In the genomic region with DNA sequence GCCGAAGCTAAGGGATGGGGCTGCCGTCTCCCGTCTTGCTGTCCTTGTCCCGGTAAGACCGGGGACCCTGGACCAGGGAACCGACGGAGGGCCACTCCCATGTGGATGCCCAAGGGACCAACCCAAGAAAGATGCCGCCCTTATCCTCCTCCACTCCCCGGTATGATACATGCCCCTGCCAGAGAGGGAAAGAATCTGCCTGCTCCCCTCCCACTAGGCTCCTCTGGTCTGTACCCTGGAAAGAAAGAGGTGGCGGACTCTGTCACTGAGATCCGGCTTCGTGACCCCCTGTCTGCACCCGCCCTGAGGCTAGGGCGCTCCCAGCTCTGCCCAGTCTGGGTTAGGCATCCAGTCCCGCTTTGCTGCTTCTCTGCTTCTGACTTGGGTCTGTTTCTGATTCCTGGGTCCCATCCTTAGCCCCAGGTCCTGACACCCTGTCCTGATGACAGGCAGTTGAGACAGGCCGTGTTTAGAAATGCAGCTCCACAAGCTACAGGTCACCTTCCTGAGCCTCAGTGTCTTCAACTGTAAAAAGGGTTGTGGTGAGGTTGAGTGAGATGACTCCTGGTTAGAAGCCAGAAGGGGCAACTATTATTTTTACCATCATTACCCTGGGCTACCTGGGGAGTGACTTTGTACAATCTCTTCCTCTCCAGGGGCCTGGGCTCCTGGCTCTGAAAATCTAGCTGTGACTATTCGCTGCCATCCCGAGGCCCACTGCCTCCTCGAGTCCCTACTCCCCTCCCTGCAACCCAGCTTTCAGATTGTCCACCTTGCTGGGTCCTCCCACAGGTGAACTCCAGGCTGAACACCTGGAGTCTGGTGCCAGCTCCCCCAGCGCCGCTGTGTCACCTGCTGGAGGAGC, we compare ENCODE assay signal across 8 cellular contexts. TPM values are rescaled to one million over a fixed set of nuclear protein-coding genes. Genes with fewer than 3 reads are reported as not detected.
DNase-seq lines count a peak whose midpoint lies in the region; ATAC-seq, FAIRE-seq and TF ChIP-seq lines count a peak whose summit lies in the region.

No MANE protein-coding gene starts in this region.

- H3K4me3 Mint-ChIP-seq in CD8-positive, alpha-beta memory T cell = peak overlapping the region; percentile 79 to 93 (median 89)

- H3K27me3 Mint-ChIP-seq in CD8-positive, alpha-beta memory T cell = no peaks in the 10 kb centered on the region

- H2AFZ ChIP-seq in HepG2 (ENCODE audit: low read length) = no peak overlapping the region

- TF ChIP-seq CTCF in HepG2 (CRISPR knock-in tag; IDR thresholded peaks at IDR 0.05) = no peak
- TF ChIP-seq CTCF in tibial nerve (IDR thresholded peaks at IDR 0.05) = peak in 1 of 5 experiments; percentile 28
- no peak for TF ChIP-seq CTCF in GM13976 (IDR thresholded peaks at IDR 0.05; ENCODE audit: borderline replicate concordance, control extremely low read depth, extremely low read depth, insufficient read depth, missing control alignments)

- peaks cover 26% of the 10 kb centered on the region for H3K4me1 ChIP-seq in CD8-positive, alpha-beta memory T cell (ENCODE audit: insufficient read depth, low read length)
- peaks cover 3% of the 10 kb centered on the region; the same call in 1 of the 2 replicates for H3K4me1 ChIP-seq in HUES6 (ENCODE audit: control insufficient read depth, insufficient read depth, low read length)
- H3K4me1 ChIP-seq in HepG2 (ENCODE audit: insufficient read depth, low read length) = peaks cover 11% of the 10 kb centered on the region
- H3K4me1 ChIP-seq in tibial nerve = peaks cover 0 to 10% (median 2%) of the 10 kb centered on the region in 4 donors

- ATAC-seq in HepG2 (peak; percentile 2; the same call in 2 of the 3 replicates), GM18873 (IDR thresholded peaks at IDR 0.05; ENCODE audit: low FRiP score, unreplicated experiment) (no peak)

- TF ChIP-seq RAD21 in HepG2 (CRISPR knock-in tag; IDR thresholded peaks at IDR 0.05) = no peak

- TSS peak; percentile 74 for BruUV-seq in HepG2 (replicated peaks; lab: Mats Ljungman, UMichigan)

- H3K9me3 ChIP-seq in CD8-positive, alpha-beta memory T cell (ENCODE audit: low read length) = no peaks in the 10 kb centered on the region
- peaks cover 20% of the 10 kb centered on the region for H3K9me3 ChIP-seq in HUES6 (ENCODE audit: control insufficient read depth, insufficient read depth, low read depth, low read length)
- H3K9me3 ChIP-seq in HepG2 (ENCODE audit: low read length) = peaks cover 11% of the 10 kb centered on the region
- H3K9me3 ChIP-seq in tibial nerve = peaks cover 0 to 15% (median 0%) of the 10 kb centered on the region in 4 donors

- H3K4me2 ChIP-seq in HepG2 (ENCODE audit: low read depth, low read length) = peak overlapping the region; percentile 82

- no peak overlapping the region for H3K9ac ChIP-seq in HUES6 (ENCODE audit: low read length)
- no peak overlapping the region for H3K9ac ChIP-seq in HepG2 (ENCODE audit: insufficient read depth, low read depth, low read length)

- H3K36me3 ChIP-seq in CD8-positive, alpha-beta memory T cell (ENCODE audit: insufficient read depth, low read length) = peaks cover 16% of the 10 kb centered on the region
- H3K36me3 ChIP-seq in HUES6 (ENCODE audit: control insufficient read depth, insufficient read depth, low read length) (no peaks in the 10 kb centered on the region), HepG2 (replicated peaks in 1 of 2; ENCODE audit: control insufficient read depth in 1 of 2, insufficient read depth in 2 of 2, low read length in 2 of 2) (no peaks in the 10 kb centered on the region), tibial nerve (peaks cover 0 to 24% (median 0%) of the 10 kb centered on the region in 3 donors)

- H3K27me3 ChIP-seq in CD8-positive, alpha-beta memory T cell (ENCODE audit: insufficient read depth, low read length, poor library complexity, severe bottlenecking) = no peaks in the 10 kb centered on the region
- H3K27me3 ChIP-seq in HUES6 (ENCODE audit: control insufficient read depth, insufficient read depth, low read length) (no peaks in the 10 kb centered on the region), HepG2 (ENCODE audit: control insufficient read depth in 1 of 2, insufficient read depth in 2 of 2, low read length in 2 of 2) (no peaks in the 10 kb centered on the region), tibial nerve (no peaks in the 10 kb centered on the region)

- no peaks in the 10 kb centered on the region for H3K79me2 ChIP-seq in HepG2 (ENCODE audit: insufficient read depth, low read length)

- WGBS in HepG2 (ENCODE audit: low lambda C conversion rate) = 29% methylated on average over 11 of the region's 21 CpGs
- 35 to 48% methylated on average over 15 to 20 of the region's 21 CpGs for WGBS in tibial nerve, 2 donors

- POLR2A ChIA-PET in CD8-positive, alpha-beta memory T cell (lab: Charles Lee) = interaction anchor here (0.7 to 3.0 kb wide), 12 partner anchors 10 to 63 kb away, joined by 3 to 25 read pairs (median 10); partner anchors contain the start of gene LAPTM5
- POLR2A ChIA-PET in HepG2 (lab: Yijun Ruan, JAX) = interaction anchor here (1.2 to 2.1 kb wide), 6 partner anchors 21 to 67 kb away, joined by 3 to 21 read pairs (median 4); no protein-coding TSS in a partner anchor

- peak overlapping the region; percentile 88 for H3K4me3 ChIP-seq in CD8-positive, alpha-beta memory T cell (ENCODE audit: low read length)
- H3K4me3 ChIP-seq in HUES6 (ENCODE audit: low read depth, low read length) = peak overlapping the region; percentile 88; the same call in 1 of the 2 replicates
- H3K4me3 ChIP-seq in HepG2 (replicated peaks in 1 of 3; ENCODE audit: insufficient read depth in 1 of 3, low read depth in 2 of 3, low read length in 3 of 3) = peak overlapping the region in 1 of 3 experiments; percentile 74; a peak in 1 of 6 replicates
- peak overlapping the region; percentile 60 to 74 (median 62) for H3K4me3 ChIP-seq in tibial nerve

- peaks cover 24 to 56% (median 31%) of the 10 kb centered on the region in 3 donors for H3K4me1 Mint-ChIP-seq in CD8-positive, alpha-beta memory T cell

- CTCF ChIA-PET in CD8-positive, alpha-beta memory T cell (lab: Charles Lee) = interaction anchor here (0.7 to 19.6 kb wide), 20 partner anchors 8 to 214 kb away, joined by 3 to 525 read pairs (median 6); partner anchors contain the start of gene LAPTM5
- CTCF ChIA-PET in HepG2 (lab: Yijun Ruan, JAX; ENCODE audit: low intra/inter-chr PET ratio, low total read pairs) = interaction anchor here (1.5 to 5.3 kb wide), 4 partner anchors 9 to 192 kb away, joined by 3 to 73 read pairs (median 17); no protein-coding TSS in a partner anchor

- H3K36me3 Mint-ChIP-seq in CD8-positive, alpha-beta memory T cell = peaks cover 0 to 26% (median 3%) of the 10 kb centered on the region in 3 donors

- H3K27ac Mint-ChIP-seq in CD8-positive, alpha-beta memory T cell = peak overlapping the region; percentile 88 to 99 (median 96)

- peaks cover 0 to 7% (median 4%) of the 10 kb centered on the region in 5 donors for H3K9me3 Mint-ChIP-seq in CD8-positive, alpha-beta memory T cell

- no peaks in the 10 kb centered on the region; the same call in 1 of the 2 replicates for H4K20me1 ChIP-seq in HepG2 (ENCODE audit: insufficient read depth, low read length)

- peak overlapping the region; percentile 100 for H3K27ac ChIP-seq in CD8-positive, alpha-beta memory T cell (ENCODE audit: low read depth, low read length)
- H3K27ac ChIP-seq in HUES6 (ENCODE audit: low read depth, low read length) = no peak overlapping the region
- peak overlapping the region; percentile 96 for H3K27ac ChIP-seq in angular gyrus (ENCODE audit: low read depth, low read length)
- H3K27ac ChIP-seq in HepG2 (ENCODE audit: extremely low read length, insufficient read depth, low read length) = no peak overlapping the region
- peak overlapping the region; percentile 96 to 99 (median 98) for H3K27ac ChIP-seq in tibial nerve

- DNase-seq in CD8-positive, alpha-beta memory T cell = no peak
- DNase-seq in HepG2 (ENCODE audit: low spot score) (no peak), tibial nerve (ENCODE audit: low spot score in 2 of 2) (no peak), AG20443 (ENCODE audit: low spot score) (no peak), GM13976 (ENCODE audit: low spot score) (no peak)

- intact Hi-C loops in HepG2 (cut with micrococcal nuclease; ENCODE audit: unreplicated experiment) = loop anchor here (1.0 to 2.0 kb wide), 2 partner anchors 60 to 191 kb away; no protein-coding TSS in a partner anchor

- FAIRE-seq in HepG2 (lab: Jason Lieb, UNC) = no peak

- TF ChIP-seq EP300 in HepG2 (IDR thresholded peaks at IDR 0.05; ENCODE audit: low read depth in 2 of 2, low read length in 2 of 2) (no peak), HepG2 (CRISPR knock-in tag; IDR thresholded peaks at IDR 0.05; ENCODE audit: borderline replicate concordance) (no peak), tibial nerve (IDR thresholded peaks at IDR 0.05) (no peak)

- in situ Hi-C loops in HepG2 (cut with HindIII; ENCODE audit: extremely low pct_ligation_motif_present, low pct_unique_long_range_greater_than_20kb) = loop anchor here (5.0 to 10.0 kb wide), 3 partner anchors 58 to 1475 kb away; no protein-coding TSS in a partner anchor
- in situ Hi-C loops in GM13976 (cut with MboI; ENCODE audit: low sequenced_read_pairs, unreplicated experiment) = loop anchor here (10.0 to 25.0 kb wide), 2 partner anchors 195 to 1482 kb away; partner anchors contain the start of genes MECR and PTPRU

- TF ChIP-seq POLR2A in HepG2 (IDR thresholded peaks at IDR 0.05; ENCODE audit: insufficient read depth in 1 of 2, low read depth in 2 of 2, low read length in 2 of 2) (no peak), tibial nerve (IDR thresholded peaks at IDR 0.05) (no peak)

RNA-seq across cellular contexts. Expression of gene MATN1, which starts 3.7 kb away (rescaled TPM):
- under 1 TPM; 0.59 to 0.91 TPM for total RNA-seq in CD8-positive, alpha-beta memory T cell
- polyA plus RNA-seq in CD8-positive, alpha-beta memory T cell = not detected
- total RNA-seq in HepG2 (2016; rRNA removed; fragmentation: Illumina TruSeq; extraction: Trizol) (0.04 TPM in 1 of 2 replicates, not detected in the other), tibial nerve (not detected)
- total RNA-seq in HepG2 (2016; cell fraction: cytosol; rRNA removed; fragmentation: Illumina TruSeq; extraction: Trizol; ENCODE audit: low read depth) = not detected in 2 replicates
- total RNA-seq in HepG2 (2016; cell fraction: insoluble cytoplasmic fraction; rRNA removed; fragmentation: Illumina TruSeq; extraction: Trizol) = not detected in 2 replicates
- not detected in 2 replicates for total RNA-seq in HepG2 (2016; cell fraction: membrane; rRNA removed; fragmentation: Illumina TruSeq; extraction: Trizol)
- total RNA-seq in HepG2 (2016; cell fraction: nucleus; rRNA removed; fragmentation: Illumina TruSeq; extraction: Trizol) = not detected in 2 replicates
- 0.03 and 0.05 TPM in 2 replicates for polyA plus RNA-seq in HepG2 (2011; rRNA removed)
- 0.11 TPM in 1 of 2 replicates, not detected in the other for polyA plus RNA-seq in HepG2 (2011; cell fraction: cytosol; rRNA removed)
- polyA plus RNA-seq in HepG2 (2011; cell fraction: nucleus; rRNA removed) = 0.66 and 0.77 TPM in 2 replicates
- 0.05 TPM in 1 of 2 replicates, not detected in the other for polyA plus RNA-seq in HepG2 (2012)
- polyA plus RNA-seq in HepG2 (2016; cell fraction: cytosol; fragmentation: Illumina TruSeq; extraction: Trizol; ENCODE audit: low read depth) = not detected in 2 replicates
- not detected in 2 replicates for polyA plus RNA-seq in HepG2 (2016; cell fraction: insoluble cytoplasmic fraction; fragmentation: Illumina TruSeq; extraction: Trizol; ENCODE audit: low read depth)
- polyA plus RNA-seq in HepG2 (2016; cell fraction: membrane; fragmentation: Illumina TruSeq; extraction: Trizol; ENCODE audit: low read depth) = not detected in 2 replicates
- 0.26 TPM in 1 of 2 replicates, not detected in the other for polyA plus RNA-seq in HepG2 (2016; cell fraction: nucleus; fragmentation: Illumina TruSeq; extraction: Trizol; ENCODE audit: insufficient read depth, low read depth)
- 0.12 TPM in 1 of 2 replicates, not detected in the other for polyA minus RNA-seq in HepG2 (2011; rRNA and poly(A)+ RNA removed; ENCODE audit: low replicate concordance)
- polyA minus RNA-seq in HepG2 (2011; cell fraction: cytosol; rRNA and poly(A)+ RNA removed) = not detected in 2 replicates
- 0.12 and 0.26 TPM in 2 replicates for polyA minus RNA-seq in HepG2 (2011; cell fraction: nucleus; rRNA and poly(A)+ RNA removed)

RNA-seq across cellular contexts. Expression of gene LAPTM5, which starts 37.9 kb away (rescaled TPM):
- 100 to 1,000 TPM; 204 to 206 TPM for total RNA-seq in CD8-positive, alpha-beta memory T cell
- polyA plus RNA-seq in CD8-positive, alpha-beta memory T cell = 589 TPM
- 0.34 and 0.86 TPM in 2 replicates for total RNA-seq in HepG2 (2016; rRNA removed; fragmentation: Illumina TruSeq; extraction: Trizol)
- 0.18 and 0.30 TPM in 2 replicates for total RNA-seq in HepG2 (2016; cell fraction: cytosol; rRNA removed; fragmentation: Illumina TruSeq; extraction: Trizol; ENCODE audit: low read depth)
- total RNA-seq in HepG2 (2016; cell fraction: insoluble cytoplasmic fraction; rRNA removed; fragmentation: Illumina TruSeq; extraction: Trizol) = 0.18 and 0.45 TPM in 2 replicates
- total RNA-seq in HepG2 (2016; cell fraction: membrane; rRNA removed; fragmentation: Illumina TruSeq; extraction: Trizol) = 0.48 and 0.56 TPM in 2 replicates
- 0.34 and 0.53 TPM in 2 replicates for total RNA-seq in HepG2 (2016; cell fraction: nucleus; rRNA removed; fragmentation: Illumina TruSeq; extraction: Trizol)
- 0.41 and 0.76 TPM in 2 replicates for polyA plus RNA-seq in HepG2 (2011; rRNA removed)
- polyA plus RNA-seq in HepG2 (2011; cell fraction: cytosol; rRNA removed) = 0.64 and 0.79 TPM in 2 replicates
- polyA plus RNA-seq in HepG2 (2011; cell fraction: nucleus; rRNA removed) = 0.59 and 0.61 TPM in 2 replicates
- polyA plus RNA-seq in HepG2 (2012) = 0.19 and 0.38 TPM in 2 replicates
- polyA plus RNA-seq in HepG2 (2016; cell fraction: cytosol; fragmentation: Illumina TruSeq; extraction: Trizol; ENCODE audit: low read depth) = 0.33 and 0.38 TPM in 2 replicates
- polyA plus RNA-seq in HepG2 (2016; cell fraction: insoluble cytoplasmic fraction; fragmentation: Illumina TruSeq; extraction: Trizol; ENCODE audit: low read depth) = 0.57 and 0.76 TPM in 2 replicates
- 0.54 and 0.79 TPM in 2 replicates for polyA plus RNA-seq in HepG2 (2016; cell fraction: membrane; fragmentation: Illumina TruSeq; extraction: Trizol; ENCODE audit: low read depth)
- 1.1 TPM in 2 replicates for polyA plus RNA-seq in HepG2 (2016; cell fraction: nucleus; fragmentation: Illumina TruSeq; extraction: Trizol; ENCODE audit: insufficient read depth, low read depth)
- 2.1 and 4.6 TPM in 2 replicates for polyA minus RNA-seq in HepG2 (2011; rRNA and poly(A)+ RNA removed; ENCODE audit: low replicate concordance)
- polyA minus RNA-seq in HepG2 (2011; cell fraction: cytosol; rRNA and poly(A)+ RNA removed) = 0.59 TPM in 1 of 2 replicates, not detected in the other
- not detected in 2 replicates for polyA minus RNA-seq in HepG2 (2011; cell fraction: nucleus; rRNA and poly(A)+ RNA removed)
- total RNA-seq in tibial nerve = 10 to 100 TPM; 21.1 to 67.8 (median 43.1) TPM

Comparison
In these comparisons a context has a peak if more than half of its experiments do, and no peak if none do; other contexts are left out.
1. H3K27ac ChIP-seq: peak in CD8-positive, alpha-beta memory T cell (single experiment), angular gyrus (single experiment) and tibial nerve (4 of 4); none in HUES6 (single experiment) and HepG2 (single experiment).
2. RNA of gene LAPTM5, which starts 37.9 kb away (total RNA-seq): 204 to 206 TPM in CD8-positive, alpha-beta memory T cell and 21.1 to 67.8 TPM in tibial nerve; 0.18 to 0.86 TPM in HepG2; every median in the first group is over 10 times any median in the second.